In genomic region chr1:77373702-77374101, GRCh38 we compare ENCODE assay signal across 27 cellular contexts.
"Had no signal": no experiment of that assay in that cellular context is flagged by ENCODE, and none has a peak within 500 bp of the region (broad histone marks: within the 10 kb centered on the region; RNA-seq: fewer than 3 reads in every experiment).

No MANE protein-coding gene starts in this region.

- ATAC-seq: effector memory CD8-positive, alpha-beta T cell; esophagus mucosa; gastrocnemius medialis; heart right ventricle; left cardiac atrium; left lung; left ventricle myocardium superior; lower lobe of right lung; naive thymus-derived CD4-positive, alpha-beta T cell had no signal

- H3K4me1 ChIP-seq: colonic mucosa, esophagus squamous epithelium, gastrocnemius medialis, heart right ventricle, left lung, lower lobe of right lung had no signal

- DNase-seq: colonic mucosa; cortex of kidney; effector CD8-positive, alpha-beta T cell; effector memory CD8-positive, alpha-beta T cell; endodermal cell; erythroblast; esophagus squamous epithelium; foreskin fibroblast; foreskin melanocyte; gastrocnemius medialis; glutamatergic neuron; head of caudate nucleus; heart right ventricle; hippocampal formation; left cardiac atrium; left lung; left ventricle myocardium superior; lower lobe of right lung; mesenchymal stem cell; midbrain; naive thymus-derived CD4-positive, alpha-beta T cell had no signal

- H3K27me3 ChIP-seq: colonic mucosa, esophagus squamous epithelium, gastrocnemius medialis, heart right ventricle, left lung had no signal

- FAIRE-seq: endometrium, islet of Langerhans, keratinocyte had no signal

- H3K27me3 Mint-ChIP-seq: dendritic cell treated with granulocyte-macrophage colony-stimulating factor and Interleukin-4, amounts not matched to agents 40 ng/mL and 50 ng/mL, for 4 days; naive thymus-derived CD4-positive, alpha-beta T cell had no signal

- H3K27ac Mint-ChIP-seq: dendritic cell treated with granulocyte-macrophage colony-stimulating factor and Interleukin-4, amounts not matched to agents 40 ng/mL and 50 ng/mL, for 4 days; effector memory CD8-positive, alpha-beta T cell; endodermal cell; naive thymus-derived CD4-positive, alpha-beta T cell had no signal

- H3K9me3 Mint-ChIP-seq: dendritic cell treated with granulocyte-macrophage colony-stimulating factor and Interleukin-4, amounts not matched to agents 40 ng/mL and 50 ng/mL, for 4 days; effector memory CD8-positive, alpha-beta T cell; endodermal cell; naive thymus-derived CD4-positive, alpha-beta T cell had no signal

- H3K4me3 Mint-ChIP-seq: dendritic cell treated with granulocyte-macrophage colony-stimulating factor and Interleukin-4, amounts not matched to agents 40 ng/mL and 50 ng/mL, for 4 days; effector memory CD8-positive, alpha-beta T cell; endodermal cell; naive thymus-derived CD4-positive, alpha-beta T cell had no signal

- H3K27ac ChIP-seq: colonic mucosa, epithelial cell of prostate, esophagus squamous epithelium, gastrocnemius medialis, heart right ventricle, left lung, lower lobe of right lung had no signal

- H3K9me3 ChIP-seq: colonic mucosa, esophagus squamous epithelium, gastrocnemius medialis, heart right ventricle, left lung, lower lobe of right lung had no signal

- H3K4me3 ChIP-seq: colonic mucosa, esophagus squamous epithelium, gastrocnemius medialis, heart right ventricle, left lung, lower lobe of right lung had no signal

- H3K36me3 ChIP-seq: colonic mucosa, esophagus squamous epithelium, gastrocnemius medialis, heart right ventricle, left lung, lower lobe of right lung had no signal
